8 cellular contexts compared by ENCODE assay signal in genomic region chr5:149345892-149346222, GRCh38. TPM values are rescaled to one million over a fixed set of nuclear protein-coding genes. Genes with fewer than 3 reads are reported as not detected.
A peak's percentile ranks its signal among the peaks of the same experiment; 100 is the strongest.
DNase-seq lines count a peak whose midpoint lies in the region; ATAC-seq and TF ChIP-seq lines count a peak whose summit lies in the region.

No MANE protein-coding gene starts in this region.

- H3K4me3 ChIP-seq in WERI-Rb-1 (ENCODE audit: low read depth, low read length) (peak overlapping the region; percentile 75), esophagus squamous epithelium (peak overlapping the region; percentile 76 to 92 (median 88))

- peak overlapping the region; percentile 82 for H3K27ac ChIP-seq in WERI-Rb-1
- H3K27ac ChIP-seq in esophagus squamous epithelium, result peak overlapping the region; percentile 89 to 90 (median 90)

- H3K27me3 ChIP-seq in WERI-Rb-1 (ENCODE audit: insufficient read depth, low read depth, severe bottlenecking) (no peaks in the 10 kb centered on the region), esophagus squamous epithelium (no peaks in the 10 kb centered on the region)

- peak; percentile 42 for DNase-seq in NCI-H82 (lab: John Stamatoyannopoulos, UW)
- DNase-seq in NCI-H82 treated with DMSO at 0.1 percent for 48 hours (lab: John Stamatoyannopoulos, UW; ENCODE audit: unreplicated experiment), result no peak
- DNase-seq in WERI-Rb-1, result no peak
- DNase-seq in esophagus squamous epithelium (lab: John Stamatoyannopoulos, UW), result no peak
- DNase-seq in neural crest cell (ENCODE audit: low read depth, low spot score), result no peak
- no peak for DNase-seq in NCI-H1436 (lab: John Stamatoyannopoulos, UW)
- no peak for DNase-seq in NCI-H2029 (lab: John Stamatoyannopoulos, UW)

- peak; percentile 3 for ATAC-seq in HG03066 (IDR thresholded peaks at IDR 0.05; ENCODE audit: low read depth, unreplicated experiment)

- H3K36me3 ChIP-seq in WERI-Rb-1, result peaks cover 40% of the 10 kb centered on the region
- H3K36me3 ChIP-seq in esophagus squamous epithelium, result peaks cover 8 to 30% (median 29%) of the 10 kb centered on the region in 3 donors

- no peaks in the 10 kb centered on the region for H3K9me3 ChIP-seq in WERI-Rb-1 (ENCODE audit: severe bottlenecking)
- H3K9me3 ChIP-seq in esophagus squamous epithelium, result no peaks in the 10 kb centered on the region

- TF ChIP-seq CTCF in WERI-Rb-1 (IDR thresholded peaks at IDR 0.05; ENCODE audit: low read depth, low read length), result no peak
- no peak for TF ChIP-seq CTCF in esophagus squamous epithelium (IDR thresholded peaks at IDR 0.05)
- no peak for TF ChIP-seq CTCF in neural crest cell (conservative IDR thresholded peaks at IDR 0.05)

- intact Hi-C loops in esophagus squamous epithelium (cut with DNase I), result no loop called here

- H3K36me3 Mint-ChIP-seq in neural crest cell (ENCODE audit: low read depth), result peaks cover 15% of the 10 kb centered on the region

- no peak for TF ChIP-seq POLR2A in esophagus squamous epithelium (IDR thresholded peaks at IDR 0.05)

- H3K4me1 Mint-ChIP-seq in neural crest cell, result peaks cover 32% of the 10 kb centered on the region

- H3K27me3 Mint-ChIP-seq in neural crest cell (ENCODE audit: low read depth), result no peaks in the 10 kb centered on the region

- H3K4me3 Mint-ChIP-seq in neural crest cell, result peak overlapping the region; percentile 95

- H3K9me3 Mint-ChIP-seq in neural crest cell, result no peaks in the 10 kb centered on the region

- peak overlapping the region; percentile 94 for H3K27ac Mint-ChIP-seq in neural crest cell (ENCODE audit: unreplicated experiment)

- peaks cover 0 to 50% (median 26%) of the 10 kb centered on the region in 3 donors for H3K4me1 ChIP-seq in esophagus squamous epithelium

- WGBS in esophagus squamous epithelium, 2 donors, result 1 to 2% methylated on average over 10 to 11 of the region's 11 CpGs

RNA-seq across cellular contexts. Expression of gene GRPEL2, which starts 0.6 kb away (rescaled TPM):
- 10 to 100 TPM; 23.1 to 43.3 (median 27.1) TPM for total RNA-seq in esophagus squamous epithelium
- total RNA-seq in neural crest cell, result 28.8 and 29.2 TPM in 2 replicates

RNA-seq across cellular contexts. Expression of gene PCYOX1L, which starts 12.0 kb away (rescaled TPM):
- total RNA-seq in esophagus squamous epithelium (1 to 10 TPM; 2.1 to 4.6 (median 3.1) TPM), neural crest cell (22.0 and 22.9 TPM in 2 replicates)

RNA-seq across cellular contexts. Expression of gene IL17B, which starts 33.2 kb away (rescaled TPM):
- total RNA-seq in esophagus squamous epithelium (1 to 10 TPM in 3 of 4 donors, not detected in 1; 2.0 to 2.5 (median 2.1) TPM), neural crest cell (not detected in 2 replicates)
